1 cellular context compared by ENCODE assay signal in the genomic region with DNA sequence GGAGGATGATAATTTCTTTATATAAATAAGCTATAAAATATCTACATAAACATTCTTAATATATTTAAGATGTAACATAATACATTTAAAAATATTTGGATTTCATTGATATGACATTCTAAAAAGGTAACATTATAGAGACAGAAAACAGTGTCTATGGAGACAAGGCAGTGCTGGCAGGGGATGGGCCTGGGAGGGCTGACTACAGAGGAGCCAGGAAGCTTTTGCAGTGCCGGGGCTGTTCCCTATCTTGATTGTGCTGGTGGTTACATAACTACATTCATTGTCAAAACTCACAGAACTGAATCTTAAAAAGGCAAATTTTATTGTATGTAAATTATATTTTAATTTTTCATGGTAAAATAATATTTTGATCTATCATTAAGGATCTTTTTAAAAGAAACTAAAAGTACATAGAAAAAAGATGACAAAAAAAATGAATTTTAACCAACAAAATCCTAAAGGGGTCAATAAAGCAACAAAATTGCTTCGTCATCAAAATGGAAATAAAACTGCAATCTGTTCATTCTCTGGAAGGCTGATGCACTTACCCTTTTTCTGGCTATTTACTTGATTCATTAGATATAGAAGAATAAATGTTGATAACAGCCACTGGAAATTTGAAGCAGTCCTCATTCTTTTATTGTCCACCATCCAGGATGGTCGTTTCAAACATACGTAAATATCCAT.
TF ChIP-seq lines count a peak whose summit lies in the region.

No MANE protein-coding gene starts in this region.

TF ChIP-seq in SK-N-SH, 30 proteins besides CTCF, POLR2A, EP300 and RAD21 (continued from another document):
- TF ChIP-seq, protein P1, sequence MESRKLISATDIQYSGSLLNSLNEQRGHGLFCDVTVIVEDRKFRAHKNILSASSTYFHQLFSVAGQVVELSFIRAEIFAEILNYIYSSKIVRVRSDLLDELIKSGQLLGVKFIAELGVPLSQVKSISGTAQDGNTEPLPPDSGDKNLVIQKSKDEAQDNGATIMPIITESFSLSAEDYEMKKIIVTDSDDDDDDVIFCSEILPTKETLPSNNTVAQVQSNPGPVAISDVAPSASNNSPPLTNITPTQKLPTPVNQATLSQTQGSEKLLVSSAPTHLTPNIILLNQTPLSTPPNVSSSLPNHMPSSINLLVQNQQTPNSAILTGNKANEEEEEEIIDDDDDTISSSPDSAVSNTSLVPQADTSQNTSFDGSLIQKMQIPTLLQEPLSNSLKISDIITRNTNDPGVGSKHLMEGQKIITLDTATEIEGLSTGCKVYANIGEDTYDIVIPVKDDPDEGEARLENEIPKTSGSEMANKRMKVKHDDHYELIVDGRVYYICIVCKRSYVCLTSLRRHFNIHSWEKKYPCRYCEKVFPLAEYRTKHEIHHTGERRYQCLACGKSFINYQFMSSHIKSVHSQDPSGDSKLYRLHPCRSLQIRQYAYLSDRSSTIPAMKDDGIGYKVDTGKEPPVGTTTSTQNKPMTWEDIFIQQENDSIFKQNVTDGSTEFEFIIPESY (IDR thresholded peaks at IDR 0.05; ENCODE audit: borderline replicate concordance, low read depth): no peak
- TF ChIP-seq, protein P2, sequence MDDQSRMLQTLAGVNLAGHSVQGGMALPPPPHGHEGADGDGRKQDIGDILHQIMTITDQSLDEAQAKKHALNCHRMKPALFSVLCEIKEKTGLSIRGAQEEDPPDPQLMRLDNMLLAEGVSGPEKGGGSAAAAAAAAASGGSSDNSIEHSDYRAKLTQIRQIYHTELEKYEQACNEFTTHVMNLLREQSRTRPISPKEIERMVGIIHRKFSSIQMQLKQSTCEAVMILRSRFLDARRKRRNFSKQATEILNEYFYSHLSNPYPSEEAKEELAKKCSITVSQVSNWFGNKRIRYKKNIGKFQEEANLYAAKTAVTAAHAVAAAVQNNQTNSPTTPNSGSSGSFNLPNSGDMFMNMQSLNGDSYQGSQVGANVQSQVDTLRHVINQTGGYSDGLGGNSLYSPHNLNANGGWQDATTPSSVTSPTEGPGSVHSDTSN (IDR thresholded peaks at IDR 0.05): no peak
- TF ChIP-seq, protein P3, sequence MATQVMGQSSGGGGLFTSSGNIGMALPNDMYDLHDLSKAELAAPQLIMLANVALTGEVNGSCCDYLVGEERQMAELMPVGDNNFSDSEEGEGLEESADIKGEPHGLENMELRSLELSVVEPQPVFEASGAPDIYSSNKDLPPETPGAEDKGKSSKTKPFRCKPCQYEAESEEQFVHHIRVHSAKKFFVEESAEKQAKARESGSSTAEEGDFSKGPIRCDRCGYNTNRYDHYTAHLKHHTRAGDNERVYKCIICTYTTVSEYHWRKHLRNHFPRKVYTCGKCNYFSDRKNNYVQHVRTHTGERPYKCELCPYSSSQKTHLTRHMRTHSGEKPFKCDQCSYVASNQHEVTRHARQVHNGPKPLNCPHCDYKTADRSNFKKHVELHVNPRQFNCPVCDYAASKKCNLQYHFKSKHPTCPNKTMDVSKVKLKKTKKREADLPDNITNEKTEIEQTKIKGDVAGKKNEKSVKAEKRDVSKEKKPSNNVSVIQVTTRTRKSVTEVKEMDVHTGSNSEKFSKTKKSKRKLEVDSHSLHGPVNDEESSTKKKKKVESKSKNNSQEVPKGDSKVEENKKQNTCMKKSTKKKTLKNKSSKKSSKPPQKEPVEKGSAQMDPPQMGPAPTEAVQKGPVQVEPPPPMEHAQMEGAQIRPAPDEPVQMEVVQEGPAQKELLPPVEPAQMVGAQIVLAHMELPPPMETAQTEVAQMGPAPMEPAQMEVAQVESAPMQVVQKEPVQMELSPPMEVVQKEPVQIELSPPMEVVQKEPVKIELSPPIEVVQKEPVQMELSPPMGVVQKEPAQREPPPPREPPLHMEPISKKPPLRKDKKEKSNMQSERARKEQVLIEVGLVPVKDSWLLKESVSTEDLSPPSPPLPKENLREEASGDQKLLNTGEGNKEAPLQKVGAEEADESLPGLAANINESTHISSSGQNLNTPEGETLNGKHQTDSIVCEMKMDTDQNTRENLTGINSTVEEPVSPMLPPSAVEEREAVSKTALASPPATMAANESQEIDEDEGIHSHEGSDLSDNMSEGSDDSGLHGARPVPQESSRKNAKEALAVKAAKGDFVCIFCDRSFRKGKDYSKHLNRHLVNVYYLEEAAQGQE (IDR thresholded peaks at IDR 0.05; ENCODE audit: low read depth, low read length): no peak
- no peak for TF ChIP-seq YY1 (IDR thresholded peaks at IDR 0.05; ENCODE audit: low read depth)
- no peak for TF ChIP-seq MEF2A (IDR thresholded peaks at IDR 0.05; ENCODE audit: borderline replicate concordance, low read depth)
- TF ChIP-seq, protein P4, sequence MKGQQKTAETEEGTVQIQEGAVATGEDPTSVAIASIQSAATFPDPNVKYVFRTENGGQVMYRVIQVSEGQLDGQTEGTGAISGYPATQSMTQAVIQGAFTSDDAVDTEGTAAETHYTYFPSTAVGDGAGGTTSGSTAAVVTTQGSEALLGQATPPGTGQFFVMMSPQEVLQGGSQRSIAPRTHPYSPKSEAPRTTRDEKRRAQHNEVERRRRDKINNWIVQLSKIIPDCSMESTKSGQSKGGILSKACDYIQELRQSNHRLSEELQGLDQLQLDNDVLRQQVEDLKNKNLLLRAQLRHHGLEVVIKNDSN (IDR thresholded peaks at IDR 0.05; ENCODE audit: borderline replicate concordance, low read depth): no peak
- TF ChIP-seq RFX5 (IDR thresholded peaks at IDR 0.05; ENCODE audit: low read length): no peak
- no peak for TF ChIP-seq FOSL2 (IDR thresholded peaks at IDR 0.05; ENCODE audit: borderline replicate concordance, low read depth)
